25 cellular contexts compared by ENCODE assay signal in genomic region chr18:74303306-74303705, GRCh38. TPM values are rescaled to one million over a fixed set of nuclear protein-coding genes. Genes with fewer than 3 reads are reported as not detected.
"Had no signal": no experiment of that assay in that cellular context is flagged by ENCODE, and none has a peak within 500 bp of the region (broad histone marks: within the 10 kb centered on the region; RNA-seq: fewer than 3 reads in every experiment).

No MANE protein-coding gene starts in this region.

- H3K9me3 ChIP-seq: SJSA1 had no signal

- H3K36me3 ChIP-seq: SJSA1 had no signal

- FAIRE-seq: HepG2 had no signal

- H3K27ac ChIP-seq: SJSA1, SK-N-MC had no signal

- H3K27me3 ChIP-seq: SJSA1 had no signal

- DNase-seq: KBM-7, NCI-H1092, NCI-H1417, NCI-H1436 treated with DMSO at 0.1 percent for 48 hours, NCI-H1694, NCI-H187 treated with DMSO at 0.1 percent for 48 hours, NCI-H2029 treated with DMSO at 0.1 percent for 48 hours, NCI-H2171 treated with DMSO at 0.1 percent for 48 hours, NCI-H345, NCI-H524, NCI-H526 treated with DMSO at 0.1 percent for 48 hours, NCI-H748 treated with DMSO at 0.1 percent for 48 hours, Right ventricle myocardium superior, RPMI8226, SIG-M5 had no signal

- ATAC-seq: HepG2 had no signal

- H3K4me3 ChIP-seq: SJSA1, SK-N-MC had no signal

RNA-seq across cellular contexts. Expression of gene CYB5A, which starts 11.5 kb away (rescaled TPM):
- total RNA-seq: OCI-LY7 had no signal

RNA-seq across cellular contexts. Expression of gene C18orf63, which starts 12.3 kb away (rescaled TPM):
- total RNA-seq: HepG2; HT1080; LHCN-M2; MCF 10A; NCI-H460; OCI-LY7; Right ventricle myocardium superior; SJSA1; T-helper 1 cell treated with Interleukin-12 subunit alpha and Interleukin-12 subunit beta and Interleukin-4 antibody, amounts not matched to agents 30 ng/mL and 1 ng/mL, for 36 hours had no signal
- polyA plus RNA-seq: IgD-negative memory B cell had no signal
